Comparison of ENCODE assay signal across 11 cellular contexts in genomic region chr16:15640966-15641365, GRCh38. TPM values are rescaled to one million over a fixed set of nuclear protein-coding genes. Genes with fewer than 3 reads are reported as not detected.
A peak's percentile ranks its signal among the peaks of the same experiment; 100 is the strongest.
DNase-seq lines count a peak whose midpoint lies in the region; ATAC-seq and TF ChIP-seq lines count a peak whose summit lies in the region.
"Had no signal": no experiment of that assay in that cellular context is flagged by ENCODE, and none has a peak within 500 bp of the region (broad histone marks: within the 10 kb centered on the region; RNA-seq: fewer than 3 reads in every experiment).

No MANE protein-coding gene starts in this region.

- no peaks in the 10 kb centered on the region for H3K9me3 Mint-ChIP-seq in activated CD4-positive, alpha-beta memory T cell treated with anti-CD3 and anti-CD28 coated beads, Interleukin-2, amount 10 ng/mL, durations not matched to agents 7 days and 5 days
- H3K9me3 Mint-ChIP-seq in naive thymus-derived CD4-positive, alpha-beta T cell, result no peaks in the 10 kb centered on the region
- H3K9me3 Mint-ChIP-seq: endodermal cell had no signal

- H3K27me3 ChIP-seq in BLaER1, result no peaks in the 10 kb centered on the region
- H3K27me3 ChIP-seq in naive thymus-derived CD4-positive, alpha-beta T cell (ENCODE audit: control insufficient read depth in 2 of 2, insufficient read depth in 2 of 2, low read length in 2 of 2), result no peaks in the 10 kb centered on the region
- H3K27me3 ChIP-seq: stomach had no signal

- no peak overlapping the region for H3K27ac ChIP-seq in BLaER1
- peak overlapping the region; percentile 99 for H3K27ac ChIP-seq in naive thymus-derived CD4-positive, alpha-beta T cell (ENCODE audit: low read depth, low read length)

- H3K4me1 Mint-ChIP-seq in activated CD4-positive, alpha-beta memory T cell treated with anti-CD3 and anti-CD28 coated beads, Interleukin-2, amount 10 ng/mL, durations not matched to agents 7 days and 5 days, result peaks cover 68% of the 10 kb centered on the region
- peaks cover 43 to 76% (median 69%) of the 10 kb centered on the region in 7 donors for H3K4me1 Mint-ChIP-seq in naive thymus-derived CD4-positive, alpha-beta T cell

- H3K27ac Mint-ChIP-seq in activated CD4-positive, alpha-beta memory T cell treated with anti-CD3 and anti-CD28 coated beads, Interleukin-2, amount 10 ng/mL, durations not matched to agents 7 days and 5 days, result peak overlapping the region; percentile 93
- peak overlapping the region; percentile 71 to 99 (median 98) for H3K27ac Mint-ChIP-seq in naive thymus-derived CD4-positive, alpha-beta T cell

- H3K36me3 Mint-ChIP-seq in activated CD4-positive, alpha-beta memory T cell treated with anti-CD3 and anti-CD28 coated beads, Interleukin-2, amount 10 ng/mL, durations not matched to agents 7 days and 5 days (ENCODE audit: low read depth), result peaks cover 46% of the 10 kb centered on the region
- peaks cover 14 to 34% (median 24%) of the 10 kb centered on the region in 5 donors for H3K36me3 Mint-ChIP-seq in naive thymus-derived CD4-positive, alpha-beta T cell

- CTCF ChIA-PET in activated CD4-positive, alpha-beta memory T cell treated with anti-CD3 and anti-CD28 coated beads, Interleukin-2, amount 10 ng/mL, durations not matched to agents 7 days and 5 days (lab: Charles Lee), result interaction anchor here (0.6 to 1.1 kb wide), 2 partner anchors 213 to 238 kb away, joined by 3 to 4 read pairs; no protein-coding TSS in a partner anchor
- CTCF ChIA-PET in naive thymus-derived CD4-positive, alpha-beta T cell (lab: Charles Lee), result interaction anchor here (0.5 kb wide), 1 partner anchor 38 kb away, joined by 3 read pairs; no protein-coding TSS in a partner anchor

- intact Hi-C loops in naive thymus-derived CD4-positive, alpha-beta T cell (cut with micrococcal nuclease), result loop anchor here (5.0 kb wide), 3 partner anchors 246 to 1009 kb away; partner anchors contain the start of genes BFAR (in 1 of the 2), CEP20 (in 1 of the 2) and PARN (in 1 of the 2)

- H3K4me2 ChIP-seq in BLaER1, result peak overlapping the region; percentile 88

- H4K20me1 ChIP-seq in BLaER1, result peaks cover 19% of the 10 kb centered on the region; the same call in 1 of the 2 replicates

- no peaks in the 10 kb centered on the region for H3K9me3 ChIP-seq in BLaER1
- H3K9me3 ChIP-seq in naive thymus-derived CD4-positive, alpha-beta T cell (ENCODE audit: control insufficient read depth in 2 of 3, low read length in 3 of 3), result no peaks in the 10 kb centered on the region
- H3K9me3 ChIP-seq: stomach had no signal

- H3K27me3 Mint-ChIP-seq in activated CD4-positive, alpha-beta memory T cell treated with anti-CD3 and anti-CD28 coated beads, Interleukin-2, amount 10 ng/mL, durations not matched to agents 7 days and 5 days, result no peaks in the 10 kb centered on the region
- H3K27me3 Mint-ChIP-seq in naive thymus-derived CD4-positive, alpha-beta T cell, result no peaks in the 10 kb centered on the region

- H3K36me3 ChIP-seq in BLaER1, result peaks cover 35% of the 10 kb centered on the region
- peaks cover 5 to 6% (median 5%) of the 10 kb centered on the region in 3 experiments for H3K36me3 ChIP-seq in naive thymus-derived CD4-positive, alpha-beta T cell (ENCODE audit: control insufficient read depth in 2 of 3, insufficient read depth in 3 of 3, low read length in 3 of 3)

- peaks cover 73% of the 10 kb centered on the region for H3K4me1 ChIP-seq in BLaER1
- H3K4me1 ChIP-seq in naive thymus-derived CD4-positive, alpha-beta T cell (ENCODE audit: control insufficient read depth in 2 of 2, insufficient read depth in 2 of 2, low read length in 2 of 2), result peaks cover 46 to 62% of the 10 kb centered on the region in 2 donors

- peak overlapping the region; percentile 39 for H3K9ac ChIP-seq in BLaER1

- ATAC-seq in naive thymus-derived CD4-positive, alpha-beta T cell, result no peak
- ATAC-seq in GM19035 (IDR thresholded peaks at IDR 0.05; ENCODE audit: unreplicated experiment), result no peak

- H3K4me3 ChIP-seq in BLaER1 (no peak overlapping the region), GM12875 (ENCODE audit: low read depth, low read length) (peak overlapping the region; percentile 26)
- no peak overlapping the region for H3K4me3 ChIP-seq in naive thymus-derived CD4-positive, alpha-beta T cell (ENCODE audit: low read length)

- no peak for TF ChIP-seq CTCF in GM12875 (IDR thresholded peaks at IDR 0.05; ENCODE audit: borderline replicate concordance, insufficient read depth, low read depth, low read length)

- POLR2A ChIA-PET in activated CD4-positive, alpha-beta memory T cell treated with anti-CD3 and anti-CD28 coated beads, Interleukin-2, amount 10 ng/mL, durations not matched to agents 7 days and 5 days (lab: Charles Lee), result interaction anchor here (0.7 to 5.2 kb wide), 4 partner anchors 8 to 32 kb away, joined by 3 to 50 read pairs (median 28); partner anchors contain the start of gene NDE1
- POLR2A ChIA-PET in naive thymus-derived CD4-positive, alpha-beta T cell (lab: Charles Lee), result interaction anchor here (0.7 to 6.2 kb wide), 6 partner anchors 9 to 49 kb away, joined by 3 to 54 read pairs (median 4); partner anchors contain the start of gene NDE1

- H3K4me3 Mint-ChIP-seq in activated CD4-positive, alpha-beta memory T cell treated with anti-CD3 and anti-CD28 coated beads, Interleukin-2, amount 10 ng/mL, durations not matched to agents 7 days and 5 days, result peak overlapping the region; percentile 86
- H3K4me3 Mint-ChIP-seq in naive thymus-derived CD4-positive, alpha-beta T cell, result peak overlapping the region in 9 of 10 donors; percentile 48 to 96 (median 91)

- no peak for DNase-seq in activated CD4-positive, alpha-beta memory T cell treated with anti-CD3 and anti-CD28 coated beads, Interleukin-2, amount 10 ng/mL, durations not matched to agents 7 days and 5 days
- no peak for DNase-seq in naive thymus-derived CD4-positive, alpha-beta T cell
- no peak for DNase-seq in retina
- DNase-seq in kidney tubule cell (ENCODE audit: low spot score), result no peak
- DNase-seq in midbrain (lab: John Stamatoyannopoulos, UW), result no peak
- DNase-seq: endodermal cell, NCI-H187, stomach had no signal

RNA-seq across cellular contexts. Expression of gene MARF1, which starts 2.0 kb away (rescaled TPM):
- 10 to 100 TPM; 85.4 to 85.5 TPM for total RNA-seq in activated CD4-positive, alpha-beta memory T cell treated with anti-CD3 and anti-CD28 coated beads, Interleukin-2, amount 10 ng/mL, durations not matched to agents 7 days and 5 days
- total RNA-seq in naive thymus-derived CD4-positive, alpha-beta T cell, result 100 to 1,000 TPM in 4 of 5 experiments, 10 to 100 TPM in 1; 93.0 to 259 (median 185) TPM
- 10 to 100 TPM; 12.5 to 17.3 TPM for polyA plus RNA-seq in naive thymus-derived CD4-positive, alpha-beta T cell

RNA-seq across cellular contexts. Expression of gene NDE1, which starts 9.1 kb away (rescaled TPM):
- total RNA-seq in activated CD4-positive, alpha-beta memory T cell treated with anti-CD3 and anti-CD28 coated beads, Interleukin-2, amount 10 ng/mL, durations not matched to agents 7 days and 5 days, result 100 to 1,000 TPM; 115 to 133 TPM
- total RNA-seq in naive thymus-derived CD4-positive, alpha-beta T cell, result 100 to 1,000 TPM in 4 of 5 experiments, 10 to 100 TPM in 1; 100.0 to 128 (median 114) TPM
- 10 to 100 TPM; 34.9 to 68.2 TPM for polyA plus RNA-seq in naive thymus-derived CD4-positive, alpha-beta T cell
